In the genomic region with DNA sequence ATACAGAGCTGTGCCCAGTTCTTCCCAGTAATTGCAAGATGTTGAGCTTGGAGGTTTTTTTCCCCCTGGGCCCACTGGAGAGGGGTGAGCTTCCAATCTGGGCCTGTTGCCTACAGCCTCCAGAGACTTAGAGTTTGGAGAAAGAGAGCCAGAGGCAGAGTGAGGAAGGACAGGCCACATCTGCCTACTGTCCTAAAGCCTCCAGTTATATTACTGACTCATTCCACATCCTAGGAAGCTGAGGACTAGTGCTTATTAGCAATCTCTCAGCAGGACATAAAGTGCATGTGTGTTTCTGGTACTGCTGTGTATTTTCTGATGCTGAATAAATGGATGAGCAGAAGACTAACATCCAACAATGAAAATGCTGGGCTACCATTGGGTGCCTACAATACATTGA, we compare ENCODE assay signal across 18 cellular contexts.
"Had no signal": no experiment of that assay in that cellular context is flagged by ENCODE, and none has a peak within 500 bp of the region (broad histone marks: within the 10 kb centered on the region; RNA-seq: fewer than 3 reads in every experiment).

No MANE protein-coding gene starts in this region.

- ATAC-seq: natural killer cell treated with Interleukin-12 subunit alpha and Interleukin-12 subunit beta and Interleukin-15 and Interleukin-18, amount 100 ng/mL, for 72 hours; pancreas; psoas muscle had no signal

- H3K27ac Mint-ChIP-seq: activated CD4-positive, alpha-beta memory T cell treated with anti-CD3 and anti-CD28 coated beads for 36 hours; activated naive CD8-positive, alpha-beta T cell treated with anti-CD3 and anti-CD28 coated beads for 36 hours; natural killer cell treated with Interleukin-12 subunit alpha and Interleukin-12 subunit beta and Interleukin-15 and Interleukin-18, amount 100 ng/mL, for 72 hours; stimulated activated naive CD8-positive, alpha-beta T cell treated with anti-CD3 and anti-CD28 coated beads, Interleukin-15, Interleukin-2, amounts not matched to agents 100 ng/mL and 50 ng/mL, for 24 hours; T-helper 1 cell treated with Interleukin-12 subunit alpha and Interleukin-12 subunit beta and Interleukin-4 antibody, amounts not matched to agents 30 μg/mL and 1 μg/mL, for 36 hours had no signal

- H3K4me3 Mint-ChIP-seq: activated CD4-positive, alpha-beta memory T cell treated with anti-CD3 and anti-CD28 coated beads for 36 hours; activated naive CD8-positive, alpha-beta T cell treated with anti-CD3 and anti-CD28 coated beads for 36 hours; natural killer cell treated with Interleukin-12 subunit alpha and Interleukin-12 subunit beta and Interleukin-15 and Interleukin-18, amount 100 ng/mL, for 72 hours; stimulated activated naive CD8-positive, alpha-beta T cell treated with anti-CD3 and anti-CD28 coated beads, Interleukin-15, Interleukin-2, amounts not matched to agents 100 ng/mL and 50 ng/mL, for 24 hours; T-helper 1 cell treated with Interleukin-12 subunit alpha and Interleukin-12 subunit beta and Interleukin-4 antibody, amounts not matched to agents 30 μg/mL and 1 μg/mL, for 36 hours had no signal

- H3K27me3 Mint-ChIP-seq: activated CD4-positive, alpha-beta memory T cell treated with anti-CD3 and anti-CD28 coated beads for 36 hours had no signal

- H3K4me1 Mint-ChIP-seq: activated naive CD8-positive, alpha-beta T cell treated with anti-CD3 and anti-CD28 coated beads for 36 hours had no signal

- H3K36me3 Mint-ChIP-seq: activated CD4-positive, alpha-beta memory T cell treated with anti-CD3 and anti-CD28 coated beads for 36 hours; activated naive CD8-positive, alpha-beta T cell treated with anti-CD3 and anti-CD28 coated beads for 36 hours had no signal

- H3K9me3 Mint-ChIP-seq: activated naive CD8-positive, alpha-beta T cell treated with anti-CD3 and anti-CD28 coated beads for 36 hours; natural killer cell treated with Interleukin-12 subunit alpha and Interleukin-12 subunit beta and Interleukin-15 and Interleukin-18, amount 100 ng/mL, for 72 hours had no signal

- DNase-seq: activated CD4-positive, alpha-beta memory T cell treated with anti-CD3 and anti-CD28 coated beads for 36 hours; activated CD4-positive, alpha-beta T cell treated with anti-CD3 and anti-CD28 coated beads for 4 hours; activated CD4-positive, CD25-positive, alpha-beta regulatory T cell; activated naive CD4-positive, alpha-beta T cell treated with Interleukin-2 at 50 U/mL for 16 hours; activated naive CD8-positive, alpha-beta T cell treated with anti-CD3 and anti-CD28 coated beads for 36 hours; activated T-cell treated with anti-CD3 and anti-CD28 coated beads, Interleukin-2, amount 50 U/mL, for 48 hours; cortex of kidney; foreskin melanocyte; hippocampal formation; pancreas; psoas muscle; stimulated activated CD4-positive, alpha-beta T cell treated with anti-CD3 and anti-CD28 coated beads, Interleukin-12 subunit alpha, Interleukin-12 subunit beta, amount 100 ng/mL, for 4 hours; stimulated activated CD4-positive, alpha-beta T cell treated with anti-CD3 and anti-CD28 coated beads, Interleukin-4, amount 100 ng/mL, for 4 hours; substantia nigra; tibial artery had no signal
